8 cellular contexts compared by ENCODE assay signal in genomic region chr12:121858662-121859572, GRCh38. TPM values are rescaled to one million over a fixed set of nuclear protein-coding genes. Genes with fewer than 3 reads are reported as not detected.
DNase-seq lines count a peak whose midpoint lies in the region; ATAC-seq and TF ChIP-seq lines count a peak whose summit lies in the region.

HPD (minus strand) TSS chr12:121858859; CDS start chr12:121858823, 36 bp downstream.

- peaks cover 11% of the 10 kb centered on the region for H3K4me1 ChIP-seq in neural progenitor cell

- peaks cover 59% of the 10 kb centered on the region for H3K4me1 Mint-ChIP-seq in neural progenitor cell
- H3K4me1 Mint-ChIP-seq in activated CD8-positive, alpha-beta memory T cell treated with anti-CD3 and anti-CD28 coated beads, Interleukin-2, amount 10 ng/mL, durations not matched to agents 7 days and 5 days = peaks cover 5% of the 10 kb centered on the region
- H3K4me1 Mint-ChIP-seq in activated CD4-positive, alpha-beta memory T cell treated with anti-CD3 and anti-CD28 coated beads for 36 hours (ENCODE audit: low read depth) = no peaks in the 10 kb centered on the region

- CTCF ChIA-PET in activated CD8-positive, alpha-beta memory T cell treated with anti-CD3 and anti-CD28 coated beads, Interleukin-2, amount 10 ng/mL, durations not matched to agents 7 days and 5 days (lab: Charles Lee) = interaction anchor here (1.2 kb wide), 1 partner anchor 31 kb away, joined by 3 read pairs; no protein-coding TSS in a partner anchor
- CTCF ChIA-PET in activated CD4-positive, alpha-beta memory T cell treated with anti-CD3 and anti-CD28 coated beads for 36 hours (lab: Charles Lee) = no interaction called here

- peak within 1 kb of the TSS; percentile 20 for H3K9ac ChIP-seq in neural progenitor cell

- H3F3A ChIP-seq in neural progenitor cell (ENCODE audit: low read depth) = peaks cover 9% of the 10 kb centered on the region

- H3K79me2 ChIP-seq in neural progenitor cell (ENCODE audit: low read depth) = no peaks in the 10 kb centered on the region

- no peaks in the 10 kb centered on the region for H3K36me3 Mint-ChIP-seq in neural progenitor cell
- H3K36me3 Mint-ChIP-seq in activated CD8-positive, alpha-beta memory T cell treated with anti-CD3 and anti-CD28 coated beads, Interleukin-2, amount 10 ng/mL, durations not matched to agents 7 days and 5 days = no peaks in the 10 kb centered on the region
- no peaks in the 10 kb centered on the region for H3K36me3 Mint-ChIP-seq in activated CD4-positive, alpha-beta memory T cell treated with anti-CD3 and anti-CD28 coated beads for 36 hours

- no peak within 1 kb of the TSS for H2AFZ ChIP-seq in neural progenitor cell (replicated peaks)

- no peaks in the 10 kb centered on the region for H3K27me3 ChIP-seq in neural progenitor cell

- no peak for TF ChIP-seq CTCF in fibroblast of the aortic adventitia (IDR thresholded peaks at IDR 0.05; ENCODE audit: insufficient read depth, low read length)
- TF ChIP-seq CTCF in neural progenitor cell (IDR thresholded peaks at IDR 0.05) = no peak

- no peaks in the 10 kb centered on the region for H3K9me3 ChIP-seq in neural progenitor cell (ENCODE audit: low read depth)

- peak within 1 kb of the TSS; percentile 77 for H3K4me3 Mint-ChIP-seq in neural progenitor cell
- no peak within 1 kb of the TSS for H3K4me3 Mint-ChIP-seq in activated CD8-positive, alpha-beta memory T cell treated with anti-CD3 and anti-CD28 coated beads, Interleukin-2, amount 10 ng/mL, durations not matched to agents 7 days and 5 days
- no peak within 1 kb of the TSS for H3K4me3 Mint-ChIP-seq in activated CD4-positive, alpha-beta memory T cell treated with anti-CD3 and anti-CD28 coated beads for 36 hours

- no peak for ATAC-seq in activated CD8-positive, alpha-beta memory T cell treated with anti-CD3 and anti-CD28 coated beads, Interleukin-2, amount 10 ng/mL, durations not matched to agents 7 days and 5 days

- no peak within 1 kb of the TSS for H3K4me3 ChIP-seq in fibroblast of the aortic adventitia (ENCODE audit: low read depth, low read length)
- H3K4me3 ChIP-seq in neural progenitor cell = no peak within 1 kb of the TSS

- H3K27me3 Mint-ChIP-seq in neural progenitor cell (ENCODE audit: insufficient read depth, low read depth) = peaks cover 6% of the 10 kb centered on the region
- H3K27me3 Mint-ChIP-seq in activated CD8-positive, alpha-beta memory T cell treated with anti-CD3 and anti-CD28 coated beads, Interleukin-2, amount 10 ng/mL, durations not matched to agents 7 days and 5 days = no peaks in the 10 kb centered on the region
- no peaks in the 10 kb centered on the region for H3K27me3 Mint-ChIP-seq in activated CD4-positive, alpha-beta memory T cell treated with anti-CD3 and anti-CD28 coated beads for 36 hours

- no peaks in the 10 kb centered on the region for H3K36me3 ChIP-seq in neural progenitor cell

- peak within 1 kb of the TSS; percentile 96 for H3K27ac Mint-ChIP-seq in neural progenitor cell
- H3K27ac Mint-ChIP-seq in activated CD8-positive, alpha-beta memory T cell treated with anti-CD3 and anti-CD28 coated beads, Interleukin-2, amount 10 ng/mL, durations not matched to agents 7 days and 5 days = no peak within 1 kb of the TSS
- no peak within 1 kb of the TSS for H3K27ac Mint-ChIP-seq in activated CD4-positive, alpha-beta memory T cell treated with anti-CD3 and anti-CD28 coated beads for 36 hours

- no peaks in the 10 kb centered on the region for H4K20me1 ChIP-seq in neural progenitor cell (ENCODE audit: low read depth)

- H3K9me3 Mint-ChIP-seq in neural progenitor cell = no peaks in the 10 kb centered on the region
- H3K9me3 Mint-ChIP-seq in activated CD8-positive, alpha-beta memory T cell treated with anti-CD3 and anti-CD28 coated beads, Interleukin-2, amount 10 ng/mL, durations not matched to agents 7 days and 5 days (ENCODE audit: low read depth) = no peaks in the 10 kb centered on the region
- no peaks in the 10 kb centered on the region for H3K9me3 Mint-ChIP-seq in activated CD4-positive, alpha-beta memory T cell treated with anti-CD3 and anti-CD28 coated beads for 36 hours

- POLR2A ChIA-PET in activated CD4-positive, alpha-beta memory T cell treated with anti-CD3 and anti-CD28 coated beads for 36 hours (lab: Charles Lee) = no interaction called here

- no peak within 1 kb of the TSS for H3K4me2 ChIP-seq in neural progenitor cell

- no peak within 1 kb of the TSS for H3K27ac ChIP-seq in neural progenitor cell

- intact Hi-C loops in activated CD4-positive, alpha-beta memory T cell treated with anti-CD3 and anti-CD28 coated beads for 36 hours (cut with micrococcal nuclease) = no loop called here

- DNase-seq in AG08396 (ENCODE audit: low spot score) (peak; percentile 75), RKO (ENCODE audit: low spot score) (peak; percentile 39), fibroblast of the aortic adventitia (ENCODE audit: low read depth) (peak; percentile 95), neural progenitor cell (ENCODE audit: low spot score) (peak; percentile 41), NOMO-1 treated with DMSO at 0.1 percent for 48 hours (lab: John Stamatoyannopoulos, UW; ENCODE audit: unreplicated experiment) (no peak), germinal center (ENCODE audit: low spot score) (no peak)
- no peak for DNase-seq in activated CD8-positive, alpha-beta memory T cell treated with anti-CD3 and anti-CD28 coated beads, Interleukin-2, amount 10 ng/mL, durations not matched to agents 7 days and 5 days
- no peak for DNase-seq in activated CD4-positive, alpha-beta memory T cell treated with anti-CD3 and anti-CD28 coated beads for 36 hours

RNA-seq across cellular contexts. Expression of gene HPD, which starts in this region (rescaled TPM):
- total RNA-seq in fibroblast of the aortic adventitia (ENCODE audit: low replicate concordance) = 1.1 and 1.8 TPM in 2 replicates
- total RNA-seq in neural progenitor cell (ENCODE audit: low replicate concordance) = not detected in 2 replicates
- not detected for total RNA-seq in activated CD8-positive, alpha-beta memory T cell treated with anti-CD3 and anti-CD28 coated beads, Interleukin-2, amount 10 ng/mL, durations not matched to agents 7 days and 5 days
- total RNA-seq in activated CD4-positive, alpha-beta memory T cell treated with anti-CD3 and anti-CD28 coated beads for 36 hours = not detected

Comparison
In these comparisons a context has a peak if more than half of its experiments do, and no peak if none do; other contexts are left out.
1. Peak in DNase-seq and H3K9ac ChIP-seq in neural progenitor cell; RNA of the gene not detected or under 1 TPM.
2. DNase-seq: peak in AG08396 (single experiment), RKO (single experiment) and fibroblast of the aortic adventitia (single experiment); none in NOMO-1 treated with DMSO at 0.1 percent for 48 hours (single experiment), activated CD8-positive, alpha-beta memory T cell treated with anti-CD3 and anti-CD28 coated beads, Interleukin-2, amount 10 ng/mL, durations not matched to agents 7 days and 5 days (single experiment), activated CD4-positive, alpha-beta memory T cell treated with anti-CD3 and anti-CD28 coated beads for 36 hours (single experiment) and germinal center (single experiment).